20 cellular contexts compared by ENCODE assay signal in genomic region chr7:77655361-77655760, GRCh38. TPM values are rescaled to one million over a fixed set of nuclear protein-coding genes. Genes with fewer than 3 reads are reported as not detected.
DNase-seq lines count a peak whose midpoint lies in the region; ATAC-seq and TF ChIP-seq lines count a peak whose summit lies in the region.
"Had no signal": no experiment of that assay in that cellular context is flagged by ENCODE, and none has a peak within 500 bp of the region (broad histone marks: within the 10 kb centered on the region; RNA-seq: fewer than 3 reads in every experiment).

No MANE protein-coding gene starts in this region.

- ATAC-seq in stimulated activated naive B cell treated with anti-CD40 and anti-IgM and Interleukin-4, amounts not matched to agents 10 μg/mL and 1 μg/mL and 100 μg/mL, for 72 hours (replicated peaks) = no peak
- ATAC-seq: K562 had no signal

- TF ChIP-seq CTCF in cardiac muscle cell (IDR thresholded peaks at IDR 0.05; ENCODE audit: low read depth, low read length) (no peak), left ventricle myocardium inferior (IDR thresholded peaks at IDR 0.05; ENCODE audit: borderline replicate concordance) (no peak), endothelial cell (IDR thresholded peaks at IDR 0.05; ENCODE audit: unreplicated experiment) (no peak)

- H3K36me3 ChIP-seq in cardiac muscle cell = no peaks in the 10 kb centered on the region
- H3K36me3 ChIP-seq in left ventricle myocardium inferior = peaks cover 38% of the 10 kb centered on the region
- peaks cover 0 to 3% of the 10 kb centered on the region in 2 donors for H3K36me3 ChIP-seq in mucosa of rectum (ENCODE audit: control insufficient read depth in 2 of 2, insufficient read depth in 2 of 2, low read length in 2 of 2)

- H3K4me1 ChIP-seq in cardiac muscle cell (ENCODE audit: low read depth) = no peaks in the 10 kb centered on the region
- peaks cover under 1% of the 10 kb centered on the region for H3K4me1 ChIP-seq in left ventricle myocardium inferior
- peaks cover 16 to 26% of the 10 kb centered on the region in 2 donors for H3K4me1 ChIP-seq in mucosa of rectum (ENCODE audit: control insufficient read depth in 2 of 2, insufficient read depth in 2 of 2, low read length in 2 of 2)

- H3K9me3 ChIP-seq in cardiac muscle cell (ENCODE audit: low read depth) = no peaks in the 10 kb centered on the region
- no peaks in the 10 kb centered on the region for H3K9me3 ChIP-seq in left ventricle myocardium inferior (replicated peaks)
- no peaks in the 10 kb centered on the region for H3K9me3 ChIP-seq in mucosa of rectum (ENCODE audit: control insufficient read depth in 2 of 2, low read length in 2 of 2)

- H3K27ac Mint-ChIP-seq in endothelial cell (ENCODE audit: unreplicated experiment) = peak overlapping the region; percentile 8
- H3K27ac Mint-ChIP-seq in stimulated activated naive B cell treated with anti-CD40 and anti-IgM and Interleukin-4, amounts not matched to agents 10 μg/mL and 1 μg/mL and 100 μg/mL, for 72 hours = no peak overlapping the region
- no peak overlapping the region for H3K27ac Mint-ChIP-seq in activated T-cell treated with anti-CD3 and anti-CD28 coated beads, Interleukin-2, amount 50 U/mL, for 24 hours
- H3K27ac Mint-ChIP-seq: B cell had no signal

- DNase-seq in cardiac muscle cell (ENCODE audit: low read depth in 1 of 2, low spot score in 1 of 2) (no peak), left ventricle myocardium inferior (no peak), endothelial cell (ENCODE audit: low spot score) (no peak), dedifferentiated amniotic fluid mesenchymal stem cell (ENCODE audit: extremely low spot score) (no peak)
- DNase-seq in stimulated activated naive B cell treated with anti-CD40 and anti-IgM and Interleukin-4, amounts not matched to agents 10 μg/mL and 1 μg/mL and 100 μg/mL, for 72 hours = no peak
- no peak for DNase-seq in activated T-cell treated with anti-CD3 and anti-CD28 coated beads, Interleukin-2, amount 50 U/mL, for 24 hours
- DNase-seq: DMS153, DND-41, MV-4-11, NCI-H1105 treated with DMSO at 0.1 percent for 48 hours, NCI-H146, NCI-H2029, NCI-H446, NCI-H524 treated with DMSO at 0.1 percent for 48 hours, NCI-H774 had no signal

- H3K4me1 Mint-ChIP-seq in endothelial cell (ENCODE audit: unreplicated experiment) = no peaks in the 10 kb centered on the region
- no peaks in the 10 kb centered on the region for H3K4me1 Mint-ChIP-seq in stimulated activated naive B cell treated with anti-CD40 and anti-IgM and Interleukin-4, amounts not matched to agents 10 μg/mL and 1 μg/mL and 100 μg/mL, for 72 hours
- H3K4me1 Mint-ChIP-seq in activated T-cell treated with anti-CD3 and anti-CD28 coated beads, Interleukin-2, amount 50 U/mL, for 24 hours (ENCODE audit: low read depth) = no peaks in the 10 kb centered on the region
- H3K4me1 Mint-ChIP-seq: B cell had no signal

- H3K27me3 ChIP-seq in cardiac muscle cell (no peaks in the 10 kb centered on the region), left ventricle myocardium inferior (ENCODE audit: low read depth) (no peaks in the 10 kb centered on the region), mucosa of rectum (ENCODE audit: control insufficient read depth in 2 of 2, insufficient read depth in 2 of 2, low read length in 2 of 2) (no peaks in the 10 kb centered on the region)

- H3K9me3 Mint-ChIP-seq in endothelial cell (ENCODE audit: unreplicated experiment) = no peaks in the 10 kb centered on the region
- H3K9me3 Mint-ChIP-seq in stimulated activated naive B cell treated with anti-CD40 and anti-IgM and Interleukin-4, amounts not matched to agents 10 μg/mL and 1 μg/mL and 100 μg/mL, for 72 hours = no peaks in the 10 kb centered on the region
- H3K9me3 Mint-ChIP-seq in activated T-cell treated with anti-CD3 and anti-CD28 coated beads, Interleukin-2, amount 50 U/mL, for 24 hours = no peaks in the 10 kb centered on the region
- H3K9me3 Mint-ChIP-seq: CD14-positive monocyte had no signal

- H3K4me3 ChIP-seq in cardiac muscle cell = no peak overlapping the region
- no peak overlapping the region for H3K4me3 ChIP-seq in left ventricle myocardium inferior
- peak overlapping the region in 1 of 2 donors; percentile 13 for H3K4me3 ChIP-seq in mucosa of rectum (ENCODE audit: low read length in 2 of 2)
- H3K4me3 ChIP-seq: K562 had no signal

- peak overlapping the region; percentile 49 for H3K4me3 Mint-ChIP-seq in endothelial cell (ENCODE audit: unreplicated experiment)
- no peak overlapping the region for H3K4me3 Mint-ChIP-seq in stimulated activated naive B cell treated with anti-CD40 and anti-IgM and Interleukin-4, amounts not matched to agents 10 μg/mL and 1 μg/mL and 100 μg/mL, for 72 hours
- no peak overlapping the region for H3K4me3 Mint-ChIP-seq in activated T-cell treated with anti-CD3 and anti-CD28 coated beads, Interleukin-2, amount 50 U/mL, for 24 hours
- H3K4me3 Mint-ChIP-seq: B cell, CD14-positive monocyte had no signal

- intact Hi-C loops in left ventricle myocardium inferior (cut with micrococcal nuclease) = no loop called here

- H3K27ac ChIP-seq in cardiac muscle cell (peak overlapping the region; percentile 28), left ventricle myocardium inferior (replicated peaks) (no peak overlapping the region), mucosa of rectum (ENCODE audit: low read depth in 2 of 2, low read length in 2 of 2) (peak overlapping the region; percentile 7 to 43)
- H3K27ac ChIP-seq: 22Rv1 had no signal

- H3K36me3 Mint-ChIP-seq in endothelial cell (ENCODE audit: low read depth, unreplicated experiment) = peaks cover 24% of the 10 kb centered on the region
- peaks cover 8 to 10% of the 10 kb centered on the region in 2 donors for H3K36me3 Mint-ChIP-seq in stimulated activated naive B cell treated with anti-CD40 and anti-IgM and Interleukin-4, amounts not matched to agents 10 μg/mL and 1 μg/mL and 100 μg/mL, for 72 hours
- H3K36me3 Mint-ChIP-seq in activated T-cell treated with anti-CD3 and anti-CD28 coated beads, Interleukin-2, amount 50 U/mL, for 24 hours (ENCODE audit: low read depth) = no peaks in the 10 kb centered on the region

- peaks cover 2% of the 10 kb centered on the region for H3K27me3 Mint-ChIP-seq in endothelial cell (ENCODE audit: unreplicated experiment)
- no peaks in the 10 kb centered on the region for H3K27me3 Mint-ChIP-seq in stimulated activated naive B cell treated with anti-CD40 and anti-IgM and Interleukin-4, amounts not matched to agents 10 μg/mL and 1 μg/mL and 100 μg/mL, for 72 hours
- no peaks in the 10 kb centered on the region for H3K27me3 Mint-ChIP-seq in activated T-cell treated with anti-CD3 and anti-CD28 coated beads, Interleukin-2, amount 50 U/mL, for 24 hours
- H3K27me3 Mint-ChIP-seq: B cell had no signal

- no peak overlapping the region for H3K9ac ChIP-seq in mucosa of rectum (ENCODE audit: low read depth in 1 of 2, low read length in 2 of 2)

RNA-seq across cellular contexts. Expression of gene RSBN1L, which starts 40.9 kb away (rescaled TPM):
- total RNA-seq in cardiac muscle cell (13.6 and 24.6 TPM in 2 replicates), left ventricle myocardium inferior (7.8 TPM), endothelial cell (ENCODE audit: unreplicated experiment) (17.2 TPM)
- 6.6 and 8.5 TPM in 2 replicates for polyA plus RNA-seq in cardiac muscle cell
